26 cellular contexts compared by ENCODE assay signal in the genomic region with DNA sequence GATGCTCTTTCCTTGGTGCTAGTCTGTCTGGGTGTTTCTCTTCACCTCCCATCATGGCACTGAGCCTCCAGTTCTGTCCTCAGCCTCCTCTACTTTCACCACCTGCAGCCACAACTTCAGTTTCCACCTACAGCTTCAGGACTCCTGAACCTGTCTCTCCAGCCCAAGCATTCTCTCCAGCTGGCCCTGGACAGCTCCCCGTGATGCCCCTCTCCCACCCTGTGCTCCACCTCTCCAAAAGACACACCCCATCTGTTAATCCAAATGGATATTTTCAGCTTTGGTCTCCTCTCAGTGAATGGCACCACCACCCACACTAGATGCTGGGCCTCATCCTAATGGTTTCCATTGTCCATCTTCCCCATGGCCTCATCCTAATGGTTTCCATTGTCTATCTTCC.
"Had no signal": no experiment of that assay in that cellular context is flagged by ENCODE, and none has a peak within 500 bp of the region (broad histone marks: within the 10 kb centered on the region; RNA-seq: fewer than 3 reads in every experiment).

No MANE protein-coding gene starts in this region.

- H3K36me3 ChIP-seq: brain microvascular endothelial cell, cardiac muscle cell, Peyer's patch, SJSA1 had no signal

- H3K36me3 Mint-ChIP-seq: WTC11 had no signal

- H3K27me3 Mint-ChIP-seq: activated naive CD8-positive, alpha-beta T cell; T-helper 17 cell had no signal

- H3K9me3 ChIP-seq: Peyer's patch, SJSA1 had no signal

- H3K27me3 ChIP-seq: brain microvascular endothelial cell, cardiac muscle cell, Peyer's patch, SJSA1 had no signal

- ATAC-seq: activated T-cell treated with anti-CD3 and anti-CD28 coated beads, Interleukin-2, amount 50 U/mL, for 4 hours; T-helper 17 cell; WTC11 had no signal

- H3K9me3 Mint-ChIP-seq: activated naive CD4-positive, alpha-beta T cell treated with anti-CD3 and anti-CD28 coated beads for 36 hours had no signal

- H3K4me3 ChIP-seq: cardiac muscle cell, Peyer's patch, SJSA1 had no signal

- DNase-seq: activated CD4-positive, alpha-beta T cell treated with anti-CD3 and anti-CD28 coated beads for 48 hours; activated CD4-positive, alpha-beta T cell treated with anti-CD3 and anti-CD28 coated beads, Interleukin-2, amount 50 U/mL, for 4 hours; activated CD4-positive, CD25-positive, alpha-beta regulatory T cell treated with anti-CD3 and anti-CD28 coated beads, Interleukin-2, amount 50 U/mL, for 72 hours; activated CD8-positive, alpha-beta memory T cell treated with anti-CD3 and anti-CD28 coated beads for 24 hours; activated gamma-delta T cell; activated naive CD4-positive, alpha-beta T cell treated with anti-CD3 and anti-CD28 coated beads for 36 hours; activated T-cell treated with anti-CD3 and anti-CD28 coated beads, Interleukin-2, amount 50 U/mL, for 4 hours; amygdala; brain microvascular endothelial cell; Kasumi-1; NCI-H1105 treated with DMSO at 0.1 percent for 48 hours; NCI-H1436 treated with DMSO at 0.1 percent for 48 hours; NCI-H187; NCI-H2081; NCI-H510A treated with DMSO at 0.1 percent for 48 hours; NCI-H69; NK-92 treated with Interleukin-12 subunit alpha and Interleukin-12 subunit beta, amount 100 ng/mL, for 24 hours; Peyer's patch; Right ventricle myocardium superior; T-helper 17 cell; T-helper 9 cell had no signal

- H3K4me3 Mint-ChIP-seq: activated naive CD4-positive, alpha-beta T cell treated with anti-CD3 and anti-CD28 coated beads for 36 hours; activated naive CD8-positive, alpha-beta T cell; activated T-cell treated with anti-CD3 and anti-CD28 coated beads, Interleukin-2, amount 50 U/mL, for 4 hours; T-helper 17 cell; WTC11 had no signal

- H3K27ac ChIP-seq: brain microvascular endothelial cell, cardiac muscle cell, Peyer's patch, RWPE1, SJSA1 had no signal

- H3K27ac Mint-ChIP-seq: activated naive CD4-positive, alpha-beta T cell treated with anti-CD3 and anti-CD28 coated beads for 36 hours; activated naive CD8-positive, alpha-beta T cell; T-helper 17 cell; WTC11 had no signal
